In the genomic region with DNA sequence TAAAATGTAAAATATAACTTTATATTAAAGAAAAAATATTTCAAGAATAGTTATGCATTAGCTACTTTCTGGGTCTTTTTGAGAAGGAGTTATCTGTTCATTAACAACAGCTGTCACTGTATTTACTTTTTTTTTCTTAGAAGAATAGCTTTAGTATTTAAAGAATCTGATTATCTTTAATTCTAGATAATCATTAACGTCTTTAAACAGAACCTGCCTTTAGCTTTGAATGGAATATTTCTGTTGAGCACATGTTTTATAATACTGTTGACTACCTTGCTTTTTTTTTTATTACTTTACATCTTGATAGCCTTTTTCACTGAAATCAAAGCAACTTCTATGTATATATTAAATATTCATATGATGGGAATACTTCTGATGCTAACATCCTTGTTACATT, we compare ENCODE assay signal across 15 cellular contexts.
"Had no signal": no experiment of that assay in that cellular context is flagged by ENCODE, and none has a peak within 500 bp of the region (broad histone marks: within the 10 kb centered on the region; RNA-seq: fewer than 3 reads in every experiment).

No MANE protein-coding gene starts in this region.

- DNase-seq: caudate nucleus; cerebellar nuclear complex; cortex of kidney; effector memory CD8-positive, alpha-beta T cell; gastrocnemius medialis; head of caudate nucleus; natural killer cell; occipital lobe; pancreas; stimulated activated CD4-positive, alpha-beta T cell treated with anti-CD3 and anti-CD28 coated beads, Interleukin-15, amount 100 ng/mL, for 24 hours; stimulated activated CD4-positive, alpha-beta T cell treated with anti-CD3 and anti-CD28 coated beads, Interleukin-2, amount 100 ng/mL, for 48 hours; stimulated activated naive CD4-positive, alpha-beta T cell; stimulated activated naive CD8-positive, alpha-beta T cell treated with anti-CD3 and anti-CD28 coated beads, Interleukin-15, amount 100 ng/mL, for 72 hours; transverse colon had no signal

- ATAC-seq: effector memory CD8-positive, alpha-beta T cell; gastrocnemius medialis; left lobe of liver; natural killer cell; stimulated activated naive CD8-positive, alpha-beta T cell treated with anti-CD3 and anti-CD28 coated beads, Interleukin-15, amount 100 ng/mL, for 72 hours had no signal

- FAIRE-seq: pancreas had no signal
